In the genomic region with DNA sequence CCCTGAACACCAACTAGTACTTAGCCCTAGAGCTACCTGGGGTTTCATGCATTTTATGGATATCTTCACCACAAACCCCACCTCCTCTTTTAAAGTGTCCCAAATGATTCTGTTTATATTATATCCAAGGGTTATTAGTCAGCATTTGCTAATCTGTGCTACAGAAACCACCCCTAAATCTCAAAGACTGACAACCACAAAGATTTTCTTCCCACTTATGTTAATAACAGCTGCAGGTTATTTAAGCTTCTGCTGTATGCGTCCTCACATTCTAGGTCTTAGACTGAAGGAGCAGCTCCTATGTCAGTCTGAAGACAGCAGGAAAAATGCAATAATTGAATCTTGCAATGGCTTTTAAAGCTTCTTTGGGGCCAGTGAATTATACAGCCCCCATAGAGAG, we compare ENCODE assay signal across 21 cellular contexts. TPM values are rescaled to one million over a fixed set of nuclear protein-coding genes. Genes with fewer than 3 reads are reported as not detected.
DNase-seq lines count a peak whose midpoint lies in the region; ATAC-seq, FAIRE-seq and TF ChIP-seq lines count a peak whose summit lies in the region.
"Had no signal": no experiment of that assay in that cellular context is flagged by ENCODE, and none has a peak within 500 bp of the region (broad histone marks: within the 10 kb centered on the region; RNA-seq: fewer than 3 reads in every experiment).

No MANE protein-coding gene starts in this region.

- no peaks in the 10 kb centered on the region for H3K36me3 Mint-ChIP-seq in glutamatergic neuron (ENCODE audit: unreplicated experiment)

- ATAC-seq in PC-3 (peak; percentile 41), GM19467 (IDR thresholded peaks at IDR 0.05; ENCODE audit: unreplicated experiment) (no peak)

- no peak overlapping the region for H3K4me3 Mint-ChIP-seq in glutamatergic neuron (ENCODE audit: unreplicated experiment)
- H3K4me3 Mint-ChIP-seq: CD4-positive, alpha-beta T cell had no signal

- H3K9me3 ChIP-seq in PC-3 (ENCODE audit: low read length) (no peaks in the 10 kb centered on the region), kidney (ENCODE audit: control insufficient read depth in 1 of 2, low read length in 2 of 2) (no peaks in the 10 kb centered on the region)

- H3K9me3 Mint-ChIP-seq in glutamatergic neuron (ENCODE audit: unreplicated experiment), result peaks cover 14% of the 10 kb centered on the region
- H3K9me3 Mint-ChIP-seq: CD4-positive, alpha-beta T cell had no signal

- no peak for FAIRE-seq in kidney (lab: Jason Lieb, UNC)
- FAIRE-seq: A204.1, GM12891, RCC 7860 had no signal

- no peaks in the 10 kb centered on the region for H3K9me2 ChIP-seq in PC-3 (replicated peaks; ENCODE audit: low read length)

- peaks cover 26% of the 10 kb centered on the region for H3K4me1 Mint-ChIP-seq in glutamatergic neuron (ENCODE audit: low read depth, unreplicated experiment)

- intact Hi-C loops in PC-3 (cut with micrococcal nuclease) (no loop called here), kidney (cut with DNase I) (no loop called here)

- H3K27ac ChIP-seq in PC-3 (ENCODE audit: low read length), result no peak overlapping the region
- no peak overlapping the region for H3K27ac ChIP-seq in kidney (ENCODE audit: low read depth in 2 of 2, low read length in 2 of 2)
- H3K27ac ChIP-seq: KMS-11, SK-N-MC had no signal

- H3K4me1 ChIP-seq in PC-3 (ENCODE audit: insufficient read depth, low read length), result peaks cover 44% of the 10 kb centered on the region
- no peaks in the 10 kb centered on the region for H3K4me1 ChIP-seq in kidney (ENCODE audit: control insufficient read depth in 1 of 2, insufficient read depth in 1 of 2, low read depth in 1 of 2, low read length in 2 of 2)
- H3K4me1 ChIP-seq: Caco-2 had no signal

- CTCF ChIA-PET in PC-3 (lab: Charles Lee), result no interaction called here

- H3K4me2 ChIP-seq in PC-3 (ENCODE audit: low read length), result peak overlapping the region; percentile 35
- H3K4me2 ChIP-seq: KMS-11 had no signal

- H3K36me3 ChIP-seq in PC-3 (ENCODE audit: low read depth, low read length) (no peaks in the 10 kb centered on the region), kidney (ENCODE audit: control insufficient read depth in 1 of 2, insufficient read depth in 2 of 2, low read length in 2 of 2) (no peaks in the 10 kb centered on the region)

- H3K79me2 ChIP-seq in PC-3 (ENCODE audit: low read length), result no peaks in the 10 kb centered on the region

- peak; percentile 61 for DNase-seq in HCEC 1CT
- DNase-seq in PC-3, result peak; percentile 45
- no peak for DNase-seq in glutamatergic neuron
- DNase-seq in putamen (ENCODE audit: low spot score), result peak; percentile 45
- no peak for DNase-seq in kidney
- no peak for DNase-seq in NCI-H2171 treated with DMSO at 0.1 percent for 48 hours (lab: John Stamatoyannopoulos, UW)
- DNase-seq in ureter (ENCODE audit: low spot score), result no peak
- DNase-seq: Caco-2; CD4-positive, alpha-beta T cell; DMS153; NCI-H1048; NCI-H1436; NCI-H1930; NCI-H446; SHP77 had no signal

- peak overlapping the region; percentile 22 for H3K27ac Mint-ChIP-seq in glutamatergic neuron (ENCODE audit: unreplicated experiment)
- H3K27ac Mint-ChIP-seq: CD4-positive, alpha-beta T cell had no signal

- TF ChIP-seq CTCF in PC-3 (conservative IDR thresholded peaks at IDR 0.05; ENCODE audit: low read depth, low read length) (no peak), glutamatergic neuron (IDR thresholded peaks at IDR 0.05; ENCODE audit: partially characterized antibody, unreplicated experiment) (no peak), kidney (IDR thresholded peaks at IDR 0.05; ENCODE audit: borderline replicate concordance, extremely low read depth, insufficient read depth) (no peak)

- no peak overlapping the region for H3K4me3 ChIP-seq in PC-3 (ENCODE audit: low read length)
- no peak overlapping the region for H3K4me3 ChIP-seq in kidney (ENCODE audit: low read length in 2 of 2)
- H3K4me3 ChIP-seq: SK-N-MC had no signal

- POLR2A ChIA-PET in PC-3 (lab: Charles Lee; ENCODE audit: unreplicated experiment), result no interaction called here

- no peak overlapping the region for H2AFZ ChIP-seq in PC-3 (ENCODE audit: low read length)

- no peak overlapping the region for H3K9ac ChIP-seq in PC-3 (ENCODE audit: low read length)
- H3K9ac ChIP-seq in kidney (ENCODE audit: low read length in 2 of 2), result no peak overlapping the region
- H3K9ac ChIP-seq: KMS-11 had no signal

- peaks cover 4% of the 10 kb centered on the region for H3F3A ChIP-seq in PC-3 (ENCODE audit: low read length, unreplicated experiment)

- no TSS peak for BruUV-seq in PC-3 (replicated peaks; lab: Mats Ljungman, UMichigan)

- H3K27me3 Mint-ChIP-seq in glutamatergic neuron (ENCODE audit: unreplicated experiment), result peaks cover 7% of the 10 kb centered on the region

- H4K20me1 ChIP-seq in PC-3 (ENCODE audit: low read length), result no peaks in the 10 kb centered on the region

- H3K27me3 ChIP-seq in PC-3 (ENCODE audit: low read length), result no peaks in the 10 kb centered on the region

RNA-seq across cellular contexts. Expression of a gene that starts 11.2 kb away (rescaled TPM):
- total RNA-seq in PC-3 (2014; rRNA removed) (125 and 134 TPM in 2 replicates), glutamatergic neuron (ENCODE audit: unreplicated experiment) (287 TPM), kidney (149 TPM), ureter (107 TPM)
- polyA plus RNA-seq in kidney (ENCODE audit: insufficient read depth, low read depth, low replicate concordance), result 118 TPM

RNA-seq across cellular contexts. Expression of a gene that starts 30.3 kb away (rescaled TPM):
- 0.84 and 1.6 TPM in 2 replicates for total RNA-seq in PC-3 (2014; rRNA removed)
- total RNA-seq in glutamatergic neuron (ENCODE audit: unreplicated experiment), result 9.7 TPM
- total RNA-seq in kidney, result 6.3 TPM
- 0.99 TPM for polyA plus RNA-seq in kidney (ENCODE audit: insufficient read depth, low read depth, low replicate concordance)
- total RNA-seq in ureter, result 5.8 TPM

Comparison
In these comparisons a context has a peak if more than half of its experiments do, and no peak if none do; other contexts are left out.
1. DNase-seq: peak in HCEC 1CT (single experiment), PC-3 (single experiment) and putamen (single experiment); none in glutamatergic neuron (single experiment), kidney (single experiment), NCI-H2171 treated with DMSO at 0.1 percent for 48 hours (single experiment) and ureter (single experiment).